Comparison of ENCODE assay signal across 9 cellular contexts in the genomic region with DNA sequence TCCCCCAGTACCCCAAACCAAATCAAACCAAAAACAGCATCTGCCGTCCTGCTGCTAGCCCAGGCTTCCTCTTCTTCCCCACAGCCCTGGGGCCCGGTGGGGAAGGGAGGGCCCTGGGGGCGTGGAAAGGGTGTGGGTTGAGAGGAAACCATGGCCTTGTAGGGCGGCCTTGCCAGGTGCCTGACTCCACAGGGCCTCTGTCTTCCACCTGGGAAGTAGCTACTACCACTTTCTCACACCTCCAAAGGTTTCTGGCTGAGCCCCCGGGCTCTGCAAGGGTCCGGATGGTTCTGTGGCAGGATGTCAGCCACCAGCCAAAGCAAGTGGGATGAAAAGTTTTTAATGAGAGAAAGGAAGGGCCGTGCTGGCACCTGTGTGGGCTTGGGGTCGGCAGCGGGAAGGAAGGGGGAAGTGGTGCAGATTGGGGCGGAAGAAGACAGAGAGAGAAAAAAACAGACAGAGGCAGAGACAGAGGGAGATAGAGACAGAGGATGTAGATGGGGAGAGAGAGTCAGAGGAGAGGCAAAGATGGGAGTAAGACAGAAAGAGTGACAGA. TPM values are rescaled to one million over a fixed set of nuclear protein-coding genes. Genes with fewer than 3 reads are reported as not detected.
DNase-seq lines count a peak whose midpoint lies in the region; ATAC-seq, FAIRE-seq and TF ChIP-seq lines count a peak whose summit lies in the region.
"Had no signal": no experiment of that assay in that cellular context is flagged by ENCODE, and none has a peak within 500 bp of the region (broad histone marks: within the 10 kb centered on the region; RNA-seq: fewer than 3 reads in every experiment).

No MANE protein-coding gene starts in this region.

- no peaks in the 10 kb centered on the region for H3K9me3 ChIP-seq in CD4-positive, alpha-beta memory T cell (ENCODE audit: control insufficient read depth in 1 of 2, low read length in 2 of 2)
- no peaks in the 10 kb centered on the region for H3K9me3 ChIP-seq in HEK293 (ENCODE audit: control insufficient read depth, insufficient read depth, low read depth, low read length)
- no peaks in the 10 kb centered on the region for H3K9me3 ChIP-seq in K562 (replicated peaks; ENCODE audit: control insufficient read depth, insufficient read depth, low read depth, low read length)

- intact Hi-C loops in CD4-positive, alpha-beta memory T cell (cut with micrococcal nuclease) = loop anchor here (1.0 kb wide), 1 partner anchor 11 kb away; a partner anchor contains a TSS
- intact Hi-C loops in K562 (cut with micrococcal nuclease) = no loop called here

- CTCF ChIA-PET in CD4-positive, alpha-beta memory T cell (lab: Charles Lee; ENCODE audit: partially characterized antibody) = interaction anchor here (1.2 to 1.6 kb wide), 3 partner anchors 10 to 95 kb away, joined by 3 to 4 read pairs (median 3); no protein-coding TSS in a partner anchor
- CTCF ChIA-PET in HEK293 (lab: Yijun Ruan, JAX) (interaction anchor here (0.7 kb wide), 1 partner anchor 18 kb away, joined by 5 read pairs; no protein-coding TSS in a partner anchor), T-cell (lab: Charles Lee) (no interaction called here), K562 (lab: Yijun Ruan, JAX; ENCODE audit: low intra/inter-chr PET ratio) (no interaction called here)

- H3K27ac Mint-ChIP-seq in CD4-positive, alpha-beta memory T cell = peak overlapping the region; percentile 88 to 99 (median 94)
- peak overlapping the region; percentile 92 to 95 for H3K27ac Mint-ChIP-seq in T-cell

- ATAC-seq in T-cell (replicated peaks in 1 of 4) (peak; percentile 93 to 95 (median 94)), K562 (peak; percentile 37; the same call in 1 of the 3 replicates), GM21360 (IDR thresholded peaks at IDR 0.05; ENCODE audit: unreplicated experiment) (no peak)

- no peak for FAIRE-seq in K562 (lab: Jason Lieb, UNC)

- no peak overlapping the region for H3K4me2 ChIP-seq in K562 (ENCODE audit: insufficient read depth, low read length)

- H3K79me2 ChIP-seq in K562 (ENCODE audit: control insufficient read depth, insufficient read depth, low read length) = peaks cover 93% of the 10 kb centered on the region

- H3K9me1 ChIP-seq in K562 (ENCODE audit: control insufficient read depth, insufficient read depth, low read length) = peaks cover 2% of the 10 kb centered on the region

- H2AFZ ChIP-seq in K562 (ENCODE audit: low read depth, low read length) = no peak overlapping the region

- no peak for TF ChIP-seq POLR2A in K562 (conservative IDR thresholded peaks at IDR 0.05)

- no peaks in the 10 kb centered on the region for H3K27me3 Mint-ChIP-seq in CD4-positive, alpha-beta memory T cell
- H3K27me3 Mint-ChIP-seq in T-cell = no peaks in the 10 kb centered on the region

- TF ChIP-seq EP300 in K562 (IDR thresholded peaks at IDR 0.05; ENCODE audit: low read length) = no peak

- peaks cover 48% of the 10 kb centered on the region for H3K4me1 ChIP-seq in CD4-positive, alpha-beta memory T cell (ENCODE audit: insufficient read depth, low read length)
- no peaks in the 10 kb centered on the region for H3K4me1 ChIP-seq in HEK293 (ENCODE audit: control insufficient read depth, insufficient read depth, low read length)
- H3K4me1 ChIP-seq in K562 (replicated peaks in 1 of 2; ENCODE audit: control insufficient read depth in 2 of 2, insufficient read depth in 2 of 2, low read length in 2 of 2) = peaks cover 0 to under 1% of the 10 kb centered on the region in 2 experiments; a peak in 2 of 5 replicates

- no peak overlapping the region for H3K9ac ChIP-seq in K562 (ENCODE audit: insufficient read depth in 1 of 2, low read depth in 2 of 2, low read length in 2 of 2)

- no peaks in the 10 kb centered on the region for H3K9me3 Mint-ChIP-seq in CD4-positive, alpha-beta memory T cell
- H3K9me3 Mint-ChIP-seq in T-cell = no peaks in the 10 kb centered on the region

- peak; percentile 47 to 65 (median 56) for DNase-seq in CD4-positive, alpha-beta memory T cell
- DNase-seq in T-cell (peak; percentile 24 to 74 (median 52)), K562 (ENCODE audit: extremely low read depth in 1 of 4, low spot score in 3 of 4) (no peak), NCI-H526 (lab: John Stamatoyannopoulos, UW) (no peak), ecto neural progenitor cell (ENCODE audit: low spot score) (no peak)
- peak; percentile 23 for DNase-seq in stimulated activated CD8-positive, alpha-beta memory T cell treated with anti-CD3 and anti-CD28 coated beads, Interleukin-15, amount 100 ng/mL, for 1 hour (ENCODE audit: low read depth)

- peak overlapping the region; percentile 55 to 88 (median 80) for H3K4me3 Mint-ChIP-seq in CD4-positive, alpha-beta memory T cell
- H3K4me3 Mint-ChIP-seq in T-cell = peak overlapping the region; percentile 58 to 71 (median 68)

- peaks cover 0 to 14% of the 10 kb centered on the region in 2 donors for H3K36me3 Mint-ChIP-seq in CD4-positive, alpha-beta memory T cell
- peaks cover 8% of the 10 kb centered on the region for H3K36me3 Mint-ChIP-seq in T-cell

- in situ Hi-C loops in K562 (cut with MboI) = no loop called here

- peak overlapping the region; percentile 50 for H3K27ac ChIP-seq in CD4-positive, alpha-beta memory T cell (ENCODE audit: low read depth, low read length)
- H3K27ac ChIP-seq in HEK293 (ENCODE audit: extremely low read depth, low read depth, low read length) (no peak overlapping the region), K562 (ENCODE audit: extremely low read depth, low read depth, low read length) (no peak overlapping the region)

- no peaks in the 10 kb centered on the region for H3K27me3 ChIP-seq in CD4-positive, alpha-beta memory T cell (ENCODE audit: insufficient read depth, low read length)
- no peaks in the 10 kb centered on the region for H3K27me3 ChIP-seq in K562 (ENCODE audit: control insufficient read depth in 2 of 2, insufficient read depth in 2 of 2, low read length in 2 of 2)

- BruUV-seq in K562 (replicated peaks; lab: Mats Ljungman, UMichigan) = no TSS peak

- peak overlapping the region in 1 of 2 donors; percentile 35 for H3K4me3 ChIP-seq in CD4-positive, alpha-beta memory T cell (ENCODE audit: low read length in 2 of 2)
- H3K4me3 ChIP-seq in HEK293 (ENCODE audit: low read depth, low read length) (no peak overlapping the region), K562 (no peak overlapping the region)
- H3K4me3 ChIP-seq: lung had no signal

- no peak for TF ChIP-seq CTCF in HEK293 (tag by site-specific recombination; IDR thresholded peaks at IDR 0.05)
- no peak for TF ChIP-seq CTCF in K562 (IDR thresholded peaks at IDR 0.05 in 2 of 3, conservative IDR thresholded peaks at IDR 0.05 in 1 of 3; ENCODE audit: insufficient read depth in 2 of 3, low read depth in 1 of 3, low read length in 3 of 3)

- peaks cover 32% of the 10 kb centered on the region for H4K20me1 ChIP-seq in K562 (replicated peaks; ENCODE audit: control insufficient read depth, insufficient read depth, low read length)

- H3K36me3 ChIP-seq in CD4-positive, alpha-beta memory T cell (ENCODE audit: insufficient read depth, low read length) = peaks cover 5% of the 10 kb centered on the region
- peaks cover 0 to 4% of the 10 kb centered on the region in 2 experiments; a peak in 1 of 3 replicates for H3K36me3 ChIP-seq in HEK293 (ENCODE audit: control insufficient read depth in 2 of 2, insufficient read depth in 1 of 2, low read length in 2 of 2)
- peaks cover 80% of the 10 kb centered on the region for H3K36me3 ChIP-seq in K562 (ENCODE audit: control insufficient read depth, insufficient read depth, low read length)

- no peak for TF ChIP-seq RAD21 in K562 (CRISPR knock-in tag; conservative IDR thresholded peaks at IDR 0.05 in 1 of 2, IDR thresholded peaks at IDR 0.05 in 1 of 2)

- WGBS in K562 (ENCODE audit: insufficient coverage, low coverage, missing lambda C conversion rate) = 67% methylated on average over 3 of the region's 10 CpGs

- H3K4me1 Mint-ChIP-seq in CD4-positive, alpha-beta memory T cell = peaks cover 39 to 68% (median 56%) of the 10 kb centered on the region in 4 donors
- H3K4me1 Mint-ChIP-seq in T-cell = peaks cover 65 to 69% (median 67%) of the 10 kb centered on the region in 3 donors

- POLR2A ChIA-PET in CD4-positive, alpha-beta memory T cell (lab: Charles Lee; ENCODE audit: partially characterized antibody) = interaction anchor here (1.0 to 3.7 kb wide), 6 partner anchors 9 to 96 kb away, joined by 3 to 12 read pairs (median 4); a partner anchor contains a TSS
- POLR2A ChIA-PET in HEK293 (lab: Yijun Ruan, JAX) = no interaction called here
- POLR2A ChIA-PET in T-cell (lab: Charles Lee) = no interaction called here
- POLR2A ChIA-PET in K562 (lab: Yijun Ruan, JAX) = interaction anchor here (0.5 kb wide), 1 partner anchor 8 kb away, joined by 5 read pairs; no protein-coding TSS in a partner anchor

RNA-seq across cellular contexts. Expression of a gene that starts 10.5 kb away (rescaled TPM):
- 10 to 100 TPM; 23.9 to 27.9 TPM for total RNA-seq in CD4-positive, alpha-beta memory T cell
- 10 to 100 TPM; 46.6 to 47.8 TPM for polyA plus RNA-seq in CD4-positive, alpha-beta memory T cell
- total RNA-seq in T-cell (10 to 100 TPM; 30.3 to 42.1 (median 38.0) TPM), K562 (2014; rRNA removed) (73.7 and 94.7 TPM in 2 replicates), K562 (2014; rRNA removed; fragmentation: Illumina TruSeq; extraction: Trizol) (26.3 and 26.6 TPM in 2 replicates), K562 (2015; rRNA removed; fragmentation: Illumina TruSeq; extraction: Trizol) (34.7 and 38.8 TPM in 2 replicates), K562 (2021) (88.7 and 92.1 TPM in 2 replicates)
- total RNA-seq in K562 (2011; cell fraction: chromatin; rRNA removed; ENCODE audit: low replicate concordance) = 183 and 357 TPM in 2 replicates
- 260 and 261 TPM in 2 replicates for total RNA-seq in K562 (2011; cell fraction: nucleolus; rRNA removed)
- 278 and 313 TPM in 2 replicates for total RNA-seq in K562 (2011; cell fraction: nucleoplasm; rRNA removed)
- polyA plus RNA-seq in K562 (2011; rRNA removed) (123 and 126 TPM in 2 replicates), K562 (2014; fragmentation: Illumina TruSeq; extraction: Trizol) (60.1 and 64.7 TPM in 2 replicates), K562 (2014; fragmentation: Nextera tagmentation; extraction: Ambion mirVana) (10 to 100 TPM; 14.2 to 18.2 TPM), K562 (2014; rRNA removed) (85.0 and 92.3 TPM in 2 replicates)
- polyA plus RNA-seq in K562 (2011; cell fraction: cytosol; rRNA removed) = 164 and 307 TPM in 2 replicates
- 121 and 197 TPM in 2 replicates for polyA plus RNA-seq in K562 (2011; cell fraction: nucleus; rRNA removed)
- polyA plus RNA-seq in K562 (2012) = 61.7 and 68.9 TPM in 2 replicates
- polyA minus RNA-seq in K562 (2011; rRNA and poly(A)+ RNA removed) = 55.9 and 90.2 TPM in 2 replicates
- 71.9 and 98.8 TPM in 2 replicates for polyA minus RNA-seq in K562 (2011; cell fraction: cytosol; rRNA and poly(A)+ RNA removed)
- 53.2 and 63.2 TPM in 2 replicates for polyA minus RNA-seq in K562 (2011; cell fraction: nucleus; rRNA and poly(A)+ RNA removed)

RNA-seq across cellular contexts. Expression of a gene that starts 38.4 kb away (rescaled TPM):
- total RNA-seq in CD4-positive, alpha-beta memory T cell = not detected
- not detected for polyA plus RNA-seq in CD4-positive, alpha-beta memory T cell
- total RNA-seq in T-cell = not detected
- total RNA-seq in K562 (2011; cell fraction: chromatin; rRNA removed; ENCODE audit: low replicate concordance) = not detected in 2 replicates
- not detected in 2 replicates for total RNA-seq in K562 (2011; cell fraction: nucleolus; rRNA removed)
- total RNA-seq in K562 (2011; cell fraction: nucleoplasm; rRNA removed) = not detected in 2 replicates
- 0.29 and 0.45 TPM in 2 replicates for total RNA-seq in K562 (2014; rRNA removed)
- not detected in 2 replicates for total RNA-seq in K562 (2014; rRNA removed; fragmentation: Illumina TruSeq; extraction: Trizol)
- not detected in 2 replicates for total RNA-seq in K562 (2015; rRNA removed; fragmentation: Illumina TruSeq; extraction: Trizol)
- 0.16 and 0.22 TPM in 2 replicates for total RNA-seq in K562 (2021)
- polyA plus RNA-seq in K562 (2011; rRNA removed) = 0.12 and 0.17 TPM in 2 replicates
- polyA plus RNA-seq in K562 (2011; cell fraction: cytosol; rRNA removed) = 0.53 and 1.1 TPM in 2 replicates
- polyA plus RNA-seq in K562 (2011; cell fraction: nucleus; rRNA removed) = not detected in 2 replicates
- 0.12 and 0.42 TPM in 2 replicates for polyA plus RNA-seq in K562 (2012)
- 0.26 and 0.33 TPM in 2 replicates for polyA plus RNA-seq in K562 (2014; fragmentation: Illumina TruSeq; extraction: Trizol)
- under 1 TPM; 0.18 to 0.41 TPM for polyA plus RNA-seq in K562 (2014; fragmentation: Nextera tagmentation; extraction: Ambion mirVana)
- polyA plus RNA-seq in K562 (2014; rRNA removed) = 0.38 and 0.42 TPM in 2 replicates
- polyA minus RNA-seq in K562 (2011; rRNA and poly(A)+ RNA removed) = not detected in 2 replicates
- not detected in 2 replicates for polyA minus RNA-seq in K562 (2011; cell fraction: cytosol; rRNA and poly(A)+ RNA removed)
- polyA minus RNA-seq in K562 (2011; cell fraction: nucleus; rRNA and poly(A)+ RNA removed) = not detected in 2 replicates

RNA-seq across cellular contexts. Expression of a gene that starts 42.4 kb away (rescaled TPM):
- total RNA-seq in CD4-positive, alpha-beta memory T cell = not detected
- polyA plus RNA-seq in CD4-positive, alpha-beta memory T cell = not detected
- not detected for total RNA-seq in T-cell
- 0.56 TPM in 1 of 2 replicates, not detected in the other for total RNA-seq in K562 (2011; cell fraction: chromatin; rRNA removed; ENCODE audit: low replicate concordance)
- 0.67 TPM in 1 of 2 replicates, not detected in the other for total RNA-seq in K562 (2011; cell fraction: nucleolus; rRNA removed)
- not detected in 2 replicates for total RNA-seq in K562 (2011; cell fraction: nucleoplasm; rRNA removed)
- total RNA-seq in K562 (2014; rRNA removed) = 0.73 and 1.6 TPM in 2 replicates
- total RNA-seq in K562 (2014; rRNA removed; fragmentation: Illumina TruSeq; extraction: Trizol) = 0.32 and 0.76 TPM in 2 replicates
- total RNA-seq in K562 (2015; rRNA removed; fragmentation: Illumina TruSeq; extraction: Trizol) = 0.34 and 0.69 TPM in 2 replicates
- total RNA-seq in K562 (2021) = 3.3 and 3.9 TPM in 2 replicates
- polyA plus RNA-seq in K562 (2011; rRNA removed) = 1.7 and 1.9 TPM in 2 replicates
- polyA plus RNA-seq in K562 (2011; cell fraction: cytosol; rRNA removed) = 0.47 and 1.5 TPM in 2 replicates
- 0.35 and 1.1 TPM in 2 replicates for polyA plus RNA-seq in K562 (2011; cell fraction: nucleus; rRNA removed)
- polyA plus RNA-seq in K562 (2012) = 1.7 and 2.1 TPM in 2 replicates
- polyA plus RNA-seq in K562 (2014; fragmentation: Illumina TruSeq; extraction: Trizol) = 0.59 and 0.60 TPM in 2 replicates
- 1 to 10 TPM; 1.6 to 2.1 TPM for polyA plus RNA-seq in K562 (2014; fragmentation: Nextera tagmentation; extraction: Ambion mirVana)
- 0.93 and 2.1 TPM in 2 replicates for polyA plus RNA-seq in K562 (2014; rRNA removed)
- not detected in 2 replicates for polyA minus RNA-seq in K562 (2011; rRNA and poly(A)+ RNA removed)
- polyA minus RNA-seq in K562 (2011; cell fraction: cytosol; rRNA and poly(A)+ RNA removed) = not detected in 2 replicates
- not detected in 2 replicates for polyA minus RNA-seq in K562 (2011; cell fraction: nucleus; rRNA and poly(A)+ RNA removed)
- total RNA-seq: lung had no signal

Comparison
In these comparisons a context has a peak if more than half of its experiments do, and no peak if none do; other contexts are left out.
1. DNase-seq: peak in CD4-positive, alpha-beta memory T cell (5 of 5), T-cell (34 of 34) and stimulated activated CD8-positive, alpha-beta memory T cell treated with anti-CD3 and anti-CD28 coated beads, Interleukin-15, amount 100 ng/mL, for 1 hour (single experiment); none in K562 (0 of 4), NCI-H526 (0 of 2) and ecto neural progenitor cell (single experiment).
2. CTCF ChIA-PET loops: an anchor here in CD4-positive, alpha-beta memory T cell (1.2 to 1.6 kb wide) and HEK293 (0.7 kb wide); none called in T-cell and K562.
3. POLR2A ChIA-PET loops: an anchor here in CD4-positive, alpha-beta memory T cell (1.0 to 3.7 kb wide) and K562 (0.5 kb wide); none called in HEK293 and T-cell.